In genomic region chr7:1432411-1433082, GRCh38 we compare ENCODE assay signal across 8 cellular contexts. TPM values are rescaled to one million over a fixed set of nuclear protein-coding genes. Genes with fewer than 3 reads are reported as not detected.
DNase-seq lines count a peak whose midpoint lies in the region; ATAC-seq and TF ChIP-seq lines count a peak whose summit lies in the region.

No MANE protein-coding gene starts in this region.

- no peaks in the 10 kb centered on the region for H3K36me3 ChIP-seq in RWPE2 (ENCODE audit: low read depth)
- peaks cover 10% of the 10 kb centered on the region for H3K36me3 ChIP-seq in upper lobe of right lung

- no peaks in the 10 kb centered on the region for H3K4me1 ChIP-seq in RWPE2 (ENCODE audit: insufficient read depth, poor library complexity, severe bottlenecking)
- peaks cover 4% of the 10 kb centered on the region for H3K4me1 ChIP-seq in upper lobe of right lung

- no peak overlapping the region for H3K4me3 ChIP-seq in RWPE2 (ENCODE audit: severe bottlenecking)
- H3K4me3 ChIP-seq in upper lobe of right lung, result no peak overlapping the region

- H3K27me3 ChIP-seq in RWPE2 (ENCODE audit: insufficient read depth, poor library complexity, severe bottlenecking) (no peaks in the 10 kb centered on the region), upper lobe of right lung (peaks cover 8% of the 10 kb centered on the region)

- no peak overlapping the region for H3K27ac ChIP-seq in RWPE2 (ENCODE audit: poor library complexity, severe bottlenecking)
- no peak overlapping the region for H3K27ac ChIP-seq in upper lobe of right lung

- H3K9me3 ChIP-seq in RWPE2 (ENCODE audit: severe bottlenecking) (no peaks in the 10 kb centered on the region), upper lobe of right lung (no peaks in the 10 kb centered on the region)

- ATAC-seq in HG03565 (IDR thresholded peaks at IDR 0.05; ENCODE audit: unreplicated experiment) (peak; percentile 41), RWPE2 (ENCODE audit: low read depth) (peak; percentile 51), upper lobe of right lung (peak; percentile 80), GM18498 (IDR thresholded peaks at IDR 0.05; ENCODE audit: unreplicated experiment) (no peak)

- TF ChIP-seq CTCF in RWPE2 (IDR thresholded peaks at IDR 0.05; ENCODE audit: poor library complexity, severe bottlenecking), result peak; percentile 92
- TF ChIP-seq CTCF in upper lobe of right lung (IDR thresholded peaks at IDR 0.05), result peak; percentile 100

- peak; percentile 10 for DNase-seq in DMS114 treated with DMSO at 0.1 percent for 48 hours (lab: John Stamatoyannopoulos, UW; ENCODE audit: unreplicated experiment)
- DNase-seq in RWPE2 (ENCODE audit: low spot score), result no peak
- DNase-seq in activated gamma-delta T cell (lab: John Stamatoyannopoulos, UW), result peak; percentile 32
- peak; percentile 14 for DNase-seq in foreskin melanocyte
- DNase-seq in pons (ENCODE audit: low spot score), result peak; percentile 31
- DNase-seq in upper lobe of right lung, result peak; percentile 86

- intact Hi-C loops in upper lobe of right lung (cut with DNase I), result no loop called here

RNA-seq across cellular contexts. Expression of gene MICALL2, which starts 26.7 kb away (rescaled TPM):
- 37.6 TPM for total RNA-seq in upper lobe of right lung
